ENCODE assay signal across 1 cellular context in genomic region chr7:134016223-134016941, GRCh38.
TF ChIP-seq lines count a peak whose summit lies in the region.

No MANE protein-coding gene starts in this region.

TF ChIP-seq in HCT116, 20 proteins besides CTCF, POLR2A, EP300 and RAD21 (continued from another document):
- TF ChIP-seq, protein P1, sequence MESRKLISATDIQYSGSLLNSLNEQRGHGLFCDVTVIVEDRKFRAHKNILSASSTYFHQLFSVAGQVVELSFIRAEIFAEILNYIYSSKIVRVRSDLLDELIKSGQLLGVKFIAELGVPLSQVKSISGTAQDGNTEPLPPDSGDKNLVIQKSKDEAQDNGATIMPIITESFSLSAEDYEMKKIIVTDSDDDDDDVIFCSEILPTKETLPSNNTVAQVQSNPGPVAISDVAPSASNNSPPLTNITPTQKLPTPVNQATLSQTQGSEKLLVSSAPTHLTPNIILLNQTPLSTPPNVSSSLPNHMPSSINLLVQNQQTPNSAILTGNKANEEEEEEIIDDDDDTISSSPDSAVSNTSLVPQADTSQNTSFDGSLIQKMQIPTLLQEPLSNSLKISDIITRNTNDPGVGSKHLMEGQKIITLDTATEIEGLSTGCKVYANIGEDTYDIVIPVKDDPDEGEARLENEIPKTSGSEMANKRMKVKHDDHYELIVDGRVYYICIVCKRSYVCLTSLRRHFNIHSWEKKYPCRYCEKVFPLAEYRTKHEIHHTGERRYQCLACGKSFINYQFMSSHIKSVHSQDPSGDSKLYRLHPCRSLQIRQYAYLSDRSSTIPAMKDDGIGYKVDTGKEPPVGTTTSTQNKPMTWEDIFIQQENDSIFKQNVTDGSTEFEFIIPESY (IDR thresholded peaks at IDR 0.05; ENCODE audit: extremely low read depth, insufficient replicate concordance, low read length) = no peak
- TF ChIP-seq FOSL1 (IDR thresholded peaks at IDR 0.05; ENCODE audit: low read depth) = no peak
- TF ChIP-seq YY1 (IDR thresholded peaks at IDR 0.05; ENCODE audit: extremely low read depth, insufficient replicate concordance, low read depth, low read length) = no peak
- no peak for TF ChIP-seq SIN3A (IDR thresholded peaks at IDR 0.05; ENCODE audit: low read depth)
- no peak for TF ChIP-seq CBX3 (IDR thresholded peaks at IDR 0.05; ENCODE audit: low read depth)
- TF ChIP-seq JUND (IDR thresholded peaks at IDR 0.05) = no peak
- TF ChIP-seq ELF1 (IDR thresholded peaks at IDR 0.05; ENCODE audit: borderline replicate concordance, low read depth) = no peak
- no peak for TF ChIP-seq SRF (IDR thresholded peaks at IDR 0.05; ENCODE audit: low read depth)
- no peak for TF ChIP-seq POLR2AphosphoS5 (IDR thresholded peaks at IDR 0.05; ENCODE audit: low read depth, low read length)
- no peak for TF ChIP-seq EZH2 (IDR thresholded peaks at IDR 0.05)
- TF ChIP-seq, protein P2, sequence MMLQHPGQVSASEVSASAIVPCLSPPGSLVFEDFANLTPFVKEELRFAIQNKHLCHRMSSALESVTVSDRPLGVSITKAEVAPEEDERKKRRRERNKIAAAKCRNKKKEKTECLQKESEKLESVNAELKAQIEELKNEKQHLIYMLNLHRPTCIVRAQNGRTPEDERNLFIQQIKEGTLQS (IDR thresholded peaks at IDR 0.05) = no peak
- no peak for TF ChIP-seq MAX (IDR thresholded peaks at IDR 0.05)
